ENCODE assay signal across 2 cellular contexts in genomic region chr7:102758227-102758626, GRCh38.
TF ChIP-seq lines count a peak whose summit lies in the region.

No MANE protein-coding gene starts in this region.

TF ChIP-seq in IMR-90, 13 proteins besides CTCF, POLR2A, EP300 and RAD21:
- peak; percentile 25; the same call in 1 of the 2 replicates for TF ChIP-seq SMC3 (IDR thresholded peaks at IDR 0.05; ENCODE audit: low read depth, low read length)

TF ChIP-seq in neural cell, 6 proteins besides CTCF, POLR2A, EP300 and RAD21:
- peak; percentile 43 for TF ChIP-seq SMC3 (conservative IDR thresholded peaks at IDR 0.05; ENCODE audit: poor library complexity)
TF ChIP-seq in neural cell: peak in this region for 1; not testable (repeated sequence) for 5.
